14 cellular contexts compared by ENCODE assay signal in genomic region chr6:90144396-90144795, GRCh38.
DNase-seq lines count a peak whose midpoint lies in the region; ATAC-seq and TF ChIP-seq lines count a peak whose summit lies in the region.
"Had no signal": no experiment of that assay in that cellular context is flagged by ENCODE, and none has a peak within 500 bp of the region (broad histone marks: within the 10 kb centered on the region; RNA-seq: fewer than 3 reads in every experiment).

No MANE protein-coding gene starts in this region.

- intact Hi-C loops in OCI-LY7 (cut with micrococcal nuclease; ENCODE audit: unreplicated experiment), result no loop called here

- H3K4me1 Mint-ChIP-seq in mesothelial cell of epicardium, result peaks cover 62% of the 10 kb centered on the region

- 93% methylated on average over 3 of the region's 3 CpGs for WGBS in thymus

- H3K27me3 Mint-ChIP-seq in mesothelial cell of epicardium (ENCODE audit: low read depth), result no peaks in the 10 kb centered on the region

- no peaks in the 10 kb centered on the region for H3K9me3 Mint-ChIP-seq in mesothelial cell of epicardium

- H3K27ac ChIP-seq in thymus (ENCODE audit: low read depth) (peak overlapping the region; percentile 22), OCI-LY7 (ENCODE audit: low read depth, low read length, poor library complexity, severe bottlenecking) (no peak overlapping the region)
- H3K27ac ChIP-seq: BLaER1, esophagus squamous epithelium, neutrophil, SJSA1 had no signal

- DNase-seq in stimulated activated naive CD4-positive, alpha-beta T cell treated with Interleukin-2 at 50 U/mL for 16 hours (lab: John Stamatoyannopoulos, UW), result peak; percentile 27
- no peak for DNase-seq in stimulated activated naive CD4-positive, alpha-beta T cell (lab: John Stamatoyannopoulos, UW)
- DNase-seq in mesothelial cell of epicardium (ENCODE audit: low spot score in 2 of 2, unreplicated experiment in 2 of 2), result no peak
- DNase-seq in AG20443 (ENCODE audit: low spot score), result no peak
- no peak for DNase-seq in OCI-LY7 (ENCODE audit: low spot score)
- no peak for DNase-seq in T1000 (lab: John Stamatoyannopoulos, UW)
- DNase-seq: caudate nucleus, esophagus squamous epithelium, NCI-H510A had no signal

- no peak overlapping the region for H3K4me3 Mint-ChIP-seq in mesothelial cell of epicardium

- TF ChIP-seq CTCF in mesothelial cell of epicardium (IDR thresholded peaks at IDR 0.05; ENCODE audit: unreplicated experiment), result no peak
- TF ChIP-seq CTCF in OCI-LY7 (conservative IDR thresholded peaks at IDR 0.05; ENCODE audit: low read length), result no peak

- H3K9me3 ChIP-seq in thymus (ENCODE audit: control insufficient read depth) (no peaks in the 10 kb centered on the region), OCI-LY7 (ENCODE audit: low read length) (no peaks in the 10 kb centered on the region)
- H3K9me3 ChIP-seq: BLaER1, esophagus squamous epithelium, neutrophil, SJSA1 had no signal

- peak overlapping the region; percentile 77 for H3K27ac Mint-ChIP-seq in mesothelial cell of epicardium

- H3K9me2 ChIP-seq in OCI-LY7 (ENCODE audit: insufficient read depth, low read length), result no peaks in the 10 kb centered on the region

- H2AFZ ChIP-seq in OCI-LY7 (ENCODE audit: low read length), result no peak overlapping the region

- H3K36me3 Mint-ChIP-seq in mesothelial cell of epicardium, result no peaks in the 10 kb centered on the region

- peak; percentile 88 for ATAC-seq in HG03442 (IDR thresholded peaks at IDR 0.05; ENCODE audit: unreplicated experiment)

- POLR2A ChIA-PET in OCI-LY7 (lab: Charles Lee), result interaction anchor here (0.6 to 0.7 kb wide), 3 partner anchors 16 to 47 kb away, joined by 3 to 4 read pairs (median 3); no protein-coding TSS in a partner anchor

- H3K4me3 ChIP-seq in thymus (ENCODE audit: low read length) (no peak overlapping the region), OCI-LY7 (ENCODE audit: low read depth, low read length, poor library complexity, severe bottlenecking) (no peak overlapping the region)
- H3K4me3 ChIP-seq: BLaER1, esophagus squamous epithelium, SJSA1 had no signal

- no peaks in the 10 kb centered on the region for H3K27me3 ChIP-seq in thymus (ENCODE audit: control insufficient read depth, insufficient read depth)
- H3K27me3 ChIP-seq: BLaER1, esophagus squamous epithelium, neutrophil, SJSA1 had no signal

- peaks cover 3% of the 10 kb centered on the region for H4K20me1 ChIP-seq in OCI-LY7 (ENCODE audit: insufficient read depth, low read length)

- peaks cover 3% of the 10 kb centered on the region for H3K4me1 ChIP-seq in thymus (ENCODE audit: control insufficient read depth, insufficient read depth, low read length)
- peaks cover 17% of the 10 kb centered on the region for H3K4me1 ChIP-seq in OCI-LY7 (ENCODE audit: insufficient read depth, low read length, poor library complexity, severe bottlenecking)
- H3K4me1 ChIP-seq: BLaER1 had no signal

- H3K4me2 ChIP-seq in OCI-LY7 (ENCODE audit: low read length), result no peak overlapping the region
- H3K4me2 ChIP-seq: BLaER1 had no signal

- CTCF ChIA-PET in OCI-LY7 (lab: Charles Lee; ENCODE audit: unreplicated experiment), result no interaction called here

- peaks cover 2% of the 10 kb centered on the region for H3K36me3 ChIP-seq in thymus (ENCODE audit: control insufficient read depth, insufficient read depth)
- H3K36me3 ChIP-seq in OCI-LY7 (ENCODE audit: insufficient read depth, low read length), result peaks cover 59% of the 10 kb centered on the region
- H3K36me3 ChIP-seq: esophagus squamous epithelium, neutrophil, SJSA1 had no signal

- BruUV-seq in OCI-LY7 (replicated peaks; lab: Mats Ljungman, UMichigan), result no TSS peak

- peaks cover 74% of the 10 kb centered on the region for H3K79me2 ChIP-seq in OCI-LY7 (ENCODE audit: insufficient read depth, low read depth, low read length)
